Comparison of ENCODE assay signal across 11 cellular contexts in the genomic region with DNA sequence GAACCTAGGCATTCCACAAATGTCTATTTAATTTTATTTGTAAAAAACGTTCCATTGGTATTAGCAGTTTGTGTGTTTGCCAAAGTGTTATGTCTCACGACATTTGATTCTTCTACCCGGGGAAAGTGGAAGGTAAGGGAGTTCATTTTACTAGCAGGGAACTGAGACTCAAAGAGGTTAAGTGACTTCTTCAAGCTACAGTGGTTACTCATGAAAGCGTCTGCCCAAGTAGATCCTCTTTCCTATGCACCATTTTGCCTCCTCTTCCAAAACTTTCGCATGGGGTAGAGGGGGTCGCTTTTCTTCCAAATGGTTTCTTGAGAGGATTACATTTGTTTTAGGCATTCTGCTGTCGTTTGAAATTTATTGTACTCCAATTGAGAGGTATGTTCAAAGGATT.
DNase-seq lines count a peak whose midpoint lies in the region; ATAC-seq and TF ChIP-seq lines count a peak whose summit lies in the region.
"Had no signal": no experiment of that assay in that cellular context is flagged by ENCODE, and none has a peak within 500 bp of the region (broad histone marks: within the 10 kb centered on the region; RNA-seq: fewer than 3 reads in every experiment).

No MANE protein-coding gene starts in this region.

- no peaks in the 10 kb centered on the region for H3K9me2 ChIP-seq in SU-DHL-6 (replicated peaks; ENCODE audit: insufficient read depth, low read length)

- H3K79me2 ChIP-seq in SU-DHL-6 (ENCODE audit: insufficient read depth, low read length) = peaks cover 90% of the 10 kb centered on the region

- peak overlapping the region; percentile 79 for H3K27ac ChIP-seq in SU-DHL-6 (ENCODE audit: low read depth, low read length)

- H3K4me3 ChIP-seq in GM12865 (ENCODE audit: low read depth, low read length) = no peak overlapping the region
- H3K4me3 ChIP-seq in SU-DHL-6 (ENCODE audit: insufficient read depth, low read length, poor library complexity, severe bottlenecking) = no peak overlapping the region
- H3K4me3 ChIP-seq: GM23338 had no signal

- no peaks in the 10 kb centered on the region for H4K20me1 ChIP-seq in SU-DHL-6 (ENCODE audit: low read depth, low read length)

- TF ChIP-seq CTCF in GM12865 (IDR thresholded peaks at IDR 0.05; ENCODE audit: insufficient read depth, low read depth, low read length, missing control alignments) (no peak), SU-DHL-6 (IDR thresholded peaks at IDR 0.05; ENCODE audit: insufficient read depth, low read length, poor library complexity, severe bottlenecking) (no peak)

- peak; percentile 24 for DNase-seq in GM12865 (ENCODE audit: low read depth)
- DNase-seq in SW 1271 (lab: John Stamatoyannopoulos, UW) = no peak
- no peak for DNase-seq in AML-193 (lab: John Stamatoyannopoulos, UW)
- DNase-seq in T-helper 9 cell = no peak
- DNase-seq in erythroblast (lab: John Stamatoyannopoulos, UW) = no peak
- DNase-seq: CD8-positive, alpha-beta T cell; NCI-H187 had no signal

- ATAC-seq in GM19463 (IDR thresholded peaks at IDR 0.05; ENCODE audit: unreplicated experiment) (peak; percentile 55), HG03045 (IDR thresholded peaks at IDR 0.05; ENCODE audit: unreplicated experiment) (peak; percentile 62)
- ATAC-seq: CD8-positive, alpha-beta T cell; GM23338 had no signal

- no peak overlapping the region for H3K9ac ChIP-seq in SU-DHL-6 (ENCODE audit: low read length)

- H3F3A ChIP-seq in SU-DHL-6 (ENCODE audit: insufficient read depth) = peaks cover 32% of the 10 kb centered on the region

- peak overlapping the region; percentile 5 for H2AFZ ChIP-seq in SU-DHL-6 (ENCODE audit: low read depth, low read length, severe bottlenecking)
- H2AFZ ChIP-seq: GM23338 had no signal

- H3K4me2 ChIP-seq in SU-DHL-6 (ENCODE audit: low read depth, low read length, poor library complexity, severe bottlenecking) = peak overlapping the region; percentile 79
- H3K4me2 ChIP-seq: GM23338 had no signal

- no peaks in the 10 kb centered on the region for H3K27me3 ChIP-seq in SU-DHL-6 (ENCODE audit: low read length)

- no peaks in the 10 kb centered on the region for H3K9me3 ChIP-seq in SU-DHL-6 (ENCODE audit: insufficient read depth, low read length)

- TF ChIP-seq POLR2A in erythroblast (IDR thresholded peaks at IDR 0.05; ENCODE audit: low read length) = no peak

- H3K36me3 ChIP-seq in SU-DHL-6 (ENCODE audit: low read length) = no peaks in the 10 kb centered on the region
